ENCODE assay signal across 9 cellular contexts in the genomic region with DNA sequence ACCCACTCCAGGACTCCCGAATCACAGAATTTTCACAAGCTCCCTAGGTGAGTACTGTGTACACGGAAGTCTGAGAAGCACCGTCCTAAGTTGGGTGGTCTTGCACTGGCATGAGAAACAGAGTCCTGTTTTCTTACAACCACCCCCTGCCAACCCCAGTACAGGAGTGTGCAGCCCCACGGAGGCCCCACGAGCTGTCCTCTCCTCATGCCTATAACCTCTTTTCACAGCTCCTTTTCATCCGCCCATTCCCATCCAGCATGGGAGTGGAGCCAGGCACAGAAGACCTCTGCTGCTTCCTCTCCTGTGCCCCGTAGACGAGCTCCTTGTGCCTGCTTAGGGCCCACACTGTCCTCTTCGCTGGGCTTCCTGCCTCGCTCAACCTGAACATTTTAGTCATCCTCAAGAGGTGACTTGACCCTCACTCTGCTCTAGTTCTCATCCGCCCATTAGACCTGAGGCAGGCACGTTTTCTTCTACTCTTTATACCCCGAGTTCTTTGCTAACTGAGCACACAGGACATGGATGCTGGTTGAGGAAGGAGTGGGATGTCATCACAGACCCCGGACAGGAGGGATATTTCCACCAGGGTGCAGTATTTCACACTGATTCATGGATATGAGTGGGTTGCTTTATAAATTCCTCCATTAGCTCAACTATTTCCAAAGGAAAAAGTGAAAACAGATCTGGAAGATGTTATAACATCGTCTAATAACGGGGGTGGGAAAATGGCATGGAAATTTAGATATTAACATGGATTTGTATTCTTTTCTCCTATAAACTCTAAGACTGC.
DNase-seq lines count a peak whose midpoint lies in the region; ATAC-seq, FAIRE-seq and TF ChIP-seq lines count a peak whose summit lies in the region.
"Had no signal": no experiment of that assay in that cellular context is flagged by ENCODE, and none has a peak within 500 bp of the region (broad histone marks: within the 10 kb centered on the region; RNA-seq: fewer than 3 reads in every experiment).

No MANE protein-coding gene starts in this region.

- TF ChIP-seq CTCF in GM12878 (IDR thresholded peaks at IDR 0.05 in 2 of 3, conservative IDR thresholded peaks at IDR 0.05 in 1 of 3; ENCODE audit: control insufficient read depth in 2 of 3, extremely low read depth in 1 of 3, insufficient read depth in 1 of 3, low read depth in 3 of 3, low read length in 3 of 3) (peak in 2 of 3 experiments; percentile 23 to 31; a peak in 1 of 6 replicates), hepatocyte (IDR thresholded peaks at IDR 0.05; ENCODE audit: poor library complexity) (peak; percentile 62)

- no peak overlapping the region for H3K27ac ChIP-seq in GM12878 (ENCODE audit: control insufficient read depth, insufficient read depth)
- no peak overlapping the region for H3K27ac ChIP-seq in hepatocyte

- H3K9me2 ChIP-seq in hepatocyte (replicated peaks; ENCODE audit: insufficient read depth) = no peaks in the 10 kb centered on the region

- BruUV-seq in GM12878 (replicated peaks; lab: Mats Ljungman, UMichigan) = no TSS peak

- no peak overlapping the region for H3K9ac ChIP-seq in GM12878 (ENCODE audit: control insufficient read depth, insufficient read depth, low read length)

- no peak overlapping the region for H2AFZ ChIP-seq in GM12878 (ENCODE audit: control insufficient read depth, low read depth, low read length)
- no peak overlapping the region for H2AFZ ChIP-seq in hepatocyte

- TF ChIP-seq EP300 in Ishikawa (IDR thresholded peaks at IDR 0.05; ENCODE audit: borderline replicate concordance) (no peak), GM12878 (IDR thresholded peaks at IDR 0.05; ENCODE audit: borderline replicate concordance in 1 of 2, control insufficient read depth in 1 of 2, low read depth in 2 of 2, low read length in 2 of 2) (no peak)

- in situ Hi-C loops in GM12878 (cut with MboI) = no loop called here

- TF ChIP-seq RAD21 in Ishikawa (IDR thresholded peaks at IDR 0.05; ENCODE audit: low read depth) (peak; percentile 47), GM12878 (IDR thresholded peaks at IDR 0.05; ENCODE audit: insufficient read depth, low read depth, low read length) (no peak)

- TF ChIP-seq POLR2A in GM12878 (IDR thresholded peaks at IDR 0.05; ENCODE audit: low read depth, low read length) = no peak

- no peak for ATAC-seq in GM12878

- SMC1A ChIA-PET in GM12878 (lab: Charles Lee; ENCODE audit: uncharacterized antibody, unreplicated experiment) = interaction anchor here (1.7 to 2.1 kb wide), 2 partner anchors 413 to 415 kb away, joined by 5 to 7 read pairs; no protein-coding TSS in a partner anchor

- intact Hi-C loops in GM12878 (cut with micrococcal nuclease; ENCODE audit: unreplicated experiment) = loop anchor here (10.0 kb wide), 1 partner anchor 409 kb away; no protein-coding TSS in a partner anchor

- WGBS in GM12878 (ENCODE audit: insufficient coverage, insufficient replicate concordance, low lambda C conversion rate, missing lambda C conversion rate) = 38% methylated on average over 16 of the region's 16 CpGs
- 88% methylated on average over 16 of the region's 16 CpGs for WGBS in hepatocyte (ENCODE audit: low lambda C conversion rate, missing lambda C conversion rate)

- POLR2A ChIA-PET in GM12878 (lab: Charles Lee) = interaction anchor here (0.9 kb wide), 1 partner anchor 375 kb away, joined by 3 read pairs; no protein-coding TSS in a partner anchor

- H3K9me3 ChIP-seq in GM12878 (replicated peaks; ENCODE audit: control insufficient read depth, insufficient read depth, low read length) = no peaks in the 10 kb centered on the region
- H3K9me3 ChIP-seq in hepatocyte (ENCODE audit: low read depth) = no peaks in the 10 kb centered on the region

- CTCF ChIA-PET in GM12878 (lab: Yijun Ruan, JAX) = interaction anchor here (1.0 to 1.2 kb wide), 2 partner anchors 414 to 415 kb away, joined by 3 to 9 read pairs; no protein-coding TSS in a partner anchor

- RAD21 ChIA-PET in GM12878 (lab: Charles Lee; ENCODE audit: unreplicated experiment) = interaction anchor here (1.6 kb wide), 1 partner anchor 412 kb away, joined by 5 read pairs; no protein-coding TSS in a partner anchor

- H3K4me2 ChIP-seq in GM12878 (ENCODE audit: control insufficient read depth, insufficient read depth) = no peak overlapping the region
- H3K4me2 ChIP-seq in hepatocyte = no peak overlapping the region

- FAIRE-seq in GM12878 (lab: Jason Lieb, UNC) = no peak
- FAIRE-seq: islet of Langerhans had no signal

- H3K27me3 ChIP-seq in GM12878 (replicated peaks in 1 of 2; ENCODE audit: control insufficient read depth in 2 of 2, insufficient read depth in 2 of 2, low read length in 1 of 2) (0 out of 4 replicates have a peak, but pooled peaks cover 0 to 1% of the 10 kb centered on the region in 2 experiments), hepatocyte (no peaks in the 10 kb centered on the region)

- H3K4me3 ChIP-seq in GM12878 (no peak overlapping the region), hepatocyte (no peak overlapping the region)

- no peak for DNase-seq in GM12878 (ENCODE audit: low read depth, low spot score)
- DNase-seq in hepatocyte (ENCODE audit: low spot score) = peak; percentile 60
- peak; percentile 6 for DNase-seq in smooth muscle cell of the brain vasculature (ENCODE audit: low read depth, low spot score)
- DNase-seq in activated gamma-delta T cell (lab: John Stamatoyannopoulos, UW) = no peak
- no peak for DNase-seq in AML-193 (lab: John Stamatoyannopoulos, UW)
- DNase-seq in stimulated activated CD4-positive, alpha-beta T cell treated with anti-CD3 and anti-CD28 coated beads, Interleukin-1b, Interleukin-23, amount 100 ng/mL, for 48 hours = no peak
- DNase-seq: activated naive CD4-positive, alpha-beta T cell treated with anti-CD3 and anti-CD28 coated beads, Interleukin-2, amount 10 ng/mL, durations not matched to agents 7 days and 5 days had no signal

- no peaks in the 10 kb centered on the region for H4K20me1 ChIP-seq in GM12878 (ENCODE audit: control insufficient read depth, insufficient read depth)
- H4K20me1 ChIP-seq in hepatocyte (ENCODE audit: insufficient read depth, poor library complexity, severe bottlenecking) = no peaks in the 10 kb centered on the region

- no peaks in the 10 kb centered on the region for H3K4me1 ChIP-seq in GM12878 (ENCODE audit: control insufficient read depth, insufficient read depth, low read length)
- no peaks in the 10 kb centered on the region for H3K4me1 ChIP-seq in hepatocyte (ENCODE audit: insufficient read depth)

- H3K79me2 ChIP-seq in GM12878 (ENCODE audit: control insufficient read depth, insufficient read depth, low read length) (no peaks in the 10 kb centered on the region), hepatocyte (no peaks in the 10 kb centered on the region)

- no peaks in the 10 kb centered on the region for H3K36me3 ChIP-seq in GM12878 (ENCODE audit: control insufficient read depth in 2 of 2, insufficient read depth in 2 of 2, low read length in 1 of 2)
- no peaks in the 10 kb centered on the region for H3K36me3 ChIP-seq in hepatocyte (replicated peaks; ENCODE audit: insufficient read depth, low read depth)

TF ChIP-seq in Ishikawa, 13 proteins besides CTCF, POLR2A, EP300 and RAD21 (continues in another document):
- TF ChIP-seq, protein P1, sequence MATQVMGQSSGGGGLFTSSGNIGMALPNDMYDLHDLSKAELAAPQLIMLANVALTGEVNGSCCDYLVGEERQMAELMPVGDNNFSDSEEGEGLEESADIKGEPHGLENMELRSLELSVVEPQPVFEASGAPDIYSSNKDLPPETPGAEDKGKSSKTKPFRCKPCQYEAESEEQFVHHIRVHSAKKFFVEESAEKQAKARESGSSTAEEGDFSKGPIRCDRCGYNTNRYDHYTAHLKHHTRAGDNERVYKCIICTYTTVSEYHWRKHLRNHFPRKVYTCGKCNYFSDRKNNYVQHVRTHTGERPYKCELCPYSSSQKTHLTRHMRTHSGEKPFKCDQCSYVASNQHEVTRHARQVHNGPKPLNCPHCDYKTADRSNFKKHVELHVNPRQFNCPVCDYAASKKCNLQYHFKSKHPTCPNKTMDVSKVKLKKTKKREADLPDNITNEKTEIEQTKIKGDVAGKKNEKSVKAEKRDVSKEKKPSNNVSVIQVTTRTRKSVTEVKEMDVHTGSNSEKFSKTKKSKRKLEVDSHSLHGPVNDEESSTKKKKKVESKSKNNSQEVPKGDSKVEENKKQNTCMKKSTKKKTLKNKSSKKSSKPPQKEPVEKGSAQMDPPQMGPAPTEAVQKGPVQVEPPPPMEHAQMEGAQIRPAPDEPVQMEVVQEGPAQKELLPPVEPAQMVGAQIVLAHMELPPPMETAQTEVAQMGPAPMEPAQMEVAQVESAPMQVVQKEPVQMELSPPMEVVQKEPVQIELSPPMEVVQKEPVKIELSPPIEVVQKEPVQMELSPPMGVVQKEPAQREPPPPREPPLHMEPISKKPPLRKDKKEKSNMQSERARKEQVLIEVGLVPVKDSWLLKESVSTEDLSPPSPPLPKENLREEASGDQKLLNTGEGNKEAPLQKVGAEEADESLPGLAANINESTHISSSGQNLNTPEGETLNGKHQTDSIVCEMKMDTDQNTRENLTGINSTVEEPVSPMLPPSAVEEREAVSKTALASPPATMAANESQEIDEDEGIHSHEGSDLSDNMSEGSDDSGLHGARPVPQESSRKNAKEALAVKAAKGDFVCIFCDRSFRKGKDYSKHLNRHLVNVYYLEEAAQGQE (IDR thresholded peaks at IDR 0.05; ENCODE audit: low read depth) = no peak

TF ChIP-seq in GM12878, 131 proteins besides CTCF, POLR2A, EP300 and RAD21:
- TF ChIP-seq STAT1 (conservative IDR thresholded peaks at IDR 0.05) = no peak
- peak; percentile 35; the same call in 1 of the 2 replicates for TF ChIP-seq SMC3 (IDR thresholded peaks at IDR 0.05; ENCODE audit: borderline replicate concordance, low read length)

Comparison
In these comparisons a context has a peak if more than half of its experiments do, and no peak if none do; other contexts are left out.
1. DNase-seq: peak in hepatocyte (single experiment) and smooth muscle cell of the brain vasculature (single experiment); none in GM12878 (single experiment), activated gamma-delta T cell (single experiment), AML-193 (0 of 2) and stimulated activated CD4-positive, alpha-beta T cell treated with anti-CD3 and anti-CD28 coated beads, Interleukin-1b, Interleukin-23, amount 100 ng/mL, for 48 hours (single experiment).